In the genomic region with DNA sequence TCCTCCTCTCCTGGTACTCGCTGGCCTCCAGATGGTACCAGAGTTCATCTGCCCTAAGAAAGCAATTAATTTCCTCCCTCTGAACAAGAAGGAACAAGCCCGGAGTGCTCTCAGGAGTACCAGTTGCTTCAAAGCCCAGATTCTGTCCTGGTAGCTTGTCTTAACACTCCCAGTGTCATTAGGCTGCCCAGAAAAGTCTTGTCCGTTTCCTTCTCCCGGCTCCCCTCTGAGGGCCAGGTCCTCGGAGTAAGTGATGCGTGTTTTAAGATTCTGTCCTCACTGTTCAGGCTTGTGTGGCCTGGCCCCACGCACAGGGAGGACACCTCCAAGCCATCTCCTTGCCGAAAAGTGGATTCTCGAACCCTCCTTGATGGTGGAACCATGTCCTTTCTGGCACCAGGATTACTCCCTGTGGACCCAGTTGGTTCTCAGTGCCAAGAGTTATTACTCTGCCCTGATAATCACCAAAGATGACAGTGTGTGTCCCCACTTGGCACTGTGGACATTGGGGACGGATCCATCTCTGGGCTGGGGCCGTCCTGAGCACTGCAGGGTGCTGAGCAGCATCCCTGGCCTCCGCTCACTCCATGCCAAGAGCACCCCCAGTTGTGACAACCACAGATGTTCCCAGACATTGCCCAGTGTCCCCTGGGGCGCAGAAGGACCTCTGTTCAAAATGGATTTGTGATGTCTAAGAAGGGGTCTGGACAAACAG, we compare ENCODE assay signal across 11 cellular contexts. TPM values are rescaled to one million over a fixed set of nuclear protein-coding genes. Genes with fewer than 3 reads are reported as not detected.
DNase-seq lines count a peak whose midpoint lies in the region; ATAC-seq lines count a peak whose summit lies in the region.
"Had no signal": no experiment of that assay in that cellular context is flagged by ENCODE, and none has a peak within 500 bp of the region (broad histone marks: within the 10 kb centered on the region; RNA-seq: fewer than 3 reads in every experiment).

No MANE protein-coding gene starts in this region.

- H3K4me1 ChIP-seq in mucosa of rectum (ENCODE audit: control insufficient read depth in 2 of 2, insufficient read depth in 2 of 2, low read length in 2 of 2): peaks cover 45 to 49% of the 10 kb centered on the region in 2 donors

- H3K9ac ChIP-seq in mucosa of rectum (ENCODE audit: low read depth in 1 of 2, low read length in 2 of 2): peak overlapping the region; percentile 35 to 62

- H3K27ac ChIP-seq in cingulate gyrus (ENCODE audit: low read depth, low read length) (peak overlapping the region; percentile 93), mucosa of rectum (ENCODE audit: low read depth in 2 of 2, low read length in 2 of 2) (peak overlapping the region; percentile 87 to 93), temporal lobe (ENCODE audit: low read depth, low read length) (peak overlapping the region; percentile 75)
- H3K27ac ChIP-seq: 22Rv1, SK-N-MC had no signal

- no peaks in the 10 kb centered on the region for H3K9me3 ChIP-seq in mucosa of rectum (ENCODE audit: control insufficient read depth in 2 of 2, low read length in 2 of 2)

- ATAC-seq in GM21390 (IDR thresholded peaks at IDR 0.05; ENCODE audit: unreplicated experiment): no peak

- no peaks in the 10 kb centered on the region for H3K36me3 ChIP-seq in mucosa of rectum (ENCODE audit: control insufficient read depth in 2 of 2, insufficient read depth in 2 of 2, low read length in 2 of 2)

- no peaks in the 10 kb centered on the region for H3K27me3 ChIP-seq in mucosa of rectum (ENCODE audit: control insufficient read depth in 2 of 2, insufficient read depth in 2 of 2, low read length in 2 of 2)

- DNase-seq in NCI-H1105 treated with DMSO at 0.1 percent for 48 hours (lab: John Stamatoyannopoulos, UW) (peak; percentile 1), NCI-H1105 (lab: John Stamatoyannopoulos, UW) (no peak), NCI-H187 (lab: John Stamatoyannopoulos, UW) (no peak), AG08396 (ENCODE audit: low spot score) (no peak)
- DNase-seq: effector CD4-positive, alpha-beta T cell had no signal

- no peak overlapping the region for H3K4me3 ChIP-seq in mucosa of rectum (ENCODE audit: low read length in 2 of 2)
- H3K4me3 ChIP-seq: SK-N-MC had no signal

RNA-seq across cellular contexts. Expression of gene RFX2, which starts 52.5 kb away (rescaled TPM):
- 3.7 TPM for total RNA-seq in temporal lobe
